In genomic region chr6:2901645-2902469, GRCh38 we compare ENCODE assay signal across 8 cellular contexts. TPM values are rescaled to one million over a fixed set of nuclear protein-coding genes. Genes with fewer than 3 reads are reported as not detected.
DNase-seq lines count a peak whose midpoint lies in the region; TF ChIP-seq lines count a peak whose summit lies in the region.
"Not testable (repeated sequence)": the region's sequence is repeated elsewhere in the genome, so short reads cannot be mapped to it uniquely, and the experiment has no call there.

No MANE protein-coding gene starts in this region.

- 38% methylated on average over 27 of the region's 27 CpGs for WGBS in HUES64
- 56% methylated on average over 27 of the region's 27 CpGs for WGBS in liver
- 66 to 80% (median 71%) methylated on average over 26 to 27 of the region's 27 CpGs for WGBS in stomach, 5 donors

- not testable (repeated sequence) for H3K4me1 ChIP-seq in HUES64 (ENCODE audit: insufficient read depth, low read length); fibroblast of lung (ENCODE audit: control insufficient read depth, extremely low read depth, insufficient read depth, low read length)
- H3K4me1 ChIP-seq in liver (ENCODE audit: control insufficient read depth in 4 of 4, insufficient read depth in 4 of 4, low read length in 3 of 4) = peaks cover 0 to 10% (median 7%) of the 10 kb centered on the region in 4 donors
- peaks cover 4 to 60% (median 21%) of the 10 kb centered on the region in 4 donors for H3K4me1 ChIP-seq in stomach

- in situ Hi-C loops in brain microvascular endothelial cell (cut with HindIII; ENCODE audit: low pct_ligation_motif_present, low sequenced_read_pairs) = not testable (repeated sequence)

- not testable (repeated sequence) for H2AFZ ChIP-seq in fibroblast of lung (ENCODE audit: low read length)

- H3K27me3 ChIP-seq in HUES64 (ENCODE audit: insufficient read depth, low read length) = peaks cover 11% of the 10 kb centered on the region; the same call in 1 of the 2 replicates
- not testable (repeated sequence) for H3K27me3 ChIP-seq in brain microvascular endothelial cell (replicated peaks); fibroblast of lung (ENCODE audit: control insufficient read depth, insufficient read depth, low read length); liver (ENCODE audit: control insufficient read depth in 4 of 4, insufficient read depth in 4 of 4, low read length in 3 of 4); stomach

- H3K4me3 Mint-ChIP-seq in CD14-positive monocyte (peak overlapping the region; percentile 97 to 99), osteocyte (ENCODE audit: unreplicated experiment) (peak overlapping the region; percentile 76)

- H3K36me3 Mint-ChIP-seq in CD14-positive monocyte = peaks cover 44 to 52% of the 10 kb centered on the region in 2 donors
- H3K36me3 Mint-ChIP-seq in osteocyte (ENCODE audit: unreplicated experiment) = not testable (repeated sequence)

- not testable (repeated sequence) for TF ChIP-seq RAD21 in liver (IDR thresholded peaks at IDR 0.05)

- H3K27ac Mint-ChIP-seq in CD14-positive monocyte = peak overlapping the region; percentile 86 to 96 (median 92)
- peak overlapping the region; percentile 16 for H3K27ac Mint-ChIP-seq in osteocyte (ENCODE audit: unreplicated experiment)

- H3K4me1 Mint-ChIP-seq in CD14-positive monocyte = peaks cover 55% of the 10 kb centered on the region
- not testable (repeated sequence) for H3K4me1 Mint-ChIP-seq in osteocyte (ENCODE audit: unreplicated experiment)

- not testable (repeated sequence) for H3K79me2 ChIP-seq in fibroblast of lung (ENCODE audit: control insufficient read depth, insufficient read depth, low read length)

- H3K36me3 ChIP-seq in HUES64 (ENCODE audit: insufficient read depth, low read length) (peaks cover 31% of the 10 kb centered on the region), brain microvascular endothelial cell (replicated peaks) (peaks cover 13% of the 10 kb centered on the region), stomach (peaks cover 0 to 16% (median 0%) of the 10 kb centered on the region in 4 donors)
- H3K36me3 ChIP-seq in fibroblast of lung (ENCODE audit: control insufficient read depth, insufficient read depth, low read length); liver (ENCODE audit: control insufficient read depth in 4 of 4, insufficient read depth in 3 of 4, low read depth in 1 of 4, low read length in 3 of 4): not testable (repeated sequence)

- intact Hi-C loops in CD14-positive monocyte (cut with micrococcal nuclease); stomach (cut with DNase I; ENCODE audit: low total_unique reads): not testable (repeated sequence)

- H3K9me3 ChIP-seq in HUES64 (ENCODE audit: insufficient read depth, low read depth, low read length); fibroblast of lung (ENCODE audit: control insufficient read depth, insufficient read depth, low read depth, low read length); liver (ENCODE audit: control insufficient read depth in 4 of 4, low read length in 3 of 4); stomach: not testable (repeated sequence)

- H3K27ac ChIP-seq in HUES64 (ENCODE audit: low read depth, low read length); brain microvascular endothelial cell; fibroblast of lung (ENCODE audit: insufficient read depth, low read length): not testable (repeated sequence)
- H3K27ac ChIP-seq in liver (ENCODE audit: low read depth in 1 of 2, low read length in 2 of 2) (peak overlapping the region; percentile 82), stomach (peak overlapping the region in 4 of 5 donors; percentile 82 to 90 (median 87))

- H3K4me2 ChIP-seq in fibroblast of lung (ENCODE audit: extremely low read depth, insufficient read depth, low read length) = peak overlapping the region; percentile 88

- H3K4me3 ChIP-seq in HUES64 (ENCODE audit: low read length) (peak overlapping the region; percentile 84), brain microvascular endothelial cell (ENCODE audit: low read depth, low read length) (peak overlapping the region; percentile 75), fibroblast of lung (replicated peaks in 1 of 4; ENCODE audit: control extremely low read depth in 1 of 4, insufficient read depth in 1 of 4, low read depth in 3 of 4, low read length in 4 of 4) (peak overlapping the region; percentile 55 to 64 (median 60)), liver (ENCODE audit: low read depth in 1 of 3, low read length in 3 of 3) (peak overlapping the region; percentile 72 to 80 (median 75)), stomach (peak overlapping the region; percentile 64 to 86 (median 76))

- H3K27me3 Mint-ChIP-seq in CD14-positive monocyte (ENCODE audit: low read depth in 3 of 3) = peaks cover 4 to 20% (median 9%) of the 10 kb centered on the region in 3 donors
- H3K27me3 Mint-ChIP-seq in osteocyte (ENCODE audit: unreplicated experiment) = not testable (repeated sequence)

- not testable (repeated sequence) for DNase-seq in CD14-positive monocyte (ENCODE audit: low spot score); brain microvascular endothelial cell; fibroblast of lung (ENCODE audit: low read depth in 2 of 2); osteocyte (ENCODE audit: extremely low spot score, unreplicated experiment); stomach
- peak; percentile 64 for DNase-seq in activated CD8-positive, alpha-beta memory T cell treated with anti-CD3 and anti-CD28 coated beads for 24 hours

- not testable (repeated sequence) for H4K20me1 ChIP-seq in fibroblast of lung (ENCODE audit: control insufficient read depth, extremely low read depth, insufficient read depth, low read length)

- H3K9me3 Mint-ChIP-seq in CD14-positive monocyte; osteocyte (ENCODE audit: unreplicated experiment): not testable (repeated sequence)

- TF ChIP-seq EP300 in stomach (IDR thresholded peaks at IDR 0.05) = not testable (repeated sequence)

- TF ChIP-seq CTCF in CD14-positive monocyte (IDR thresholded peaks at IDR 0.05); brain microvascular endothelial cell (IDR thresholded peaks at IDR 0.05; ENCODE audit: low read depth, low read length, missing control alignments); fibroblast of lung (conservative IDR thresholded peaks at IDR 0.05 in 1 of 2, IDR thresholded peaks at IDR 0.05 in 1 of 2; ENCODE audit: low read depth in 1 of 2, low read length in 2 of 2); liver (IDR thresholded peaks at IDR 0.05; ENCODE audit: low read depth, low read length, missing input control); osteocyte (IDR thresholded peaks at IDR 0.05); stomach (IDR thresholded peaks at IDR 0.05): not testable (repeated sequence)

- H3K9ac ChIP-seq in HUES64 (ENCODE audit: low read depth, low read length) (peak overlapping the region; percentile 74; the same call in 1 of the 2 replicates), liver (ENCODE audit: low read depth in 1 of 2, low read length in 2 of 2) (peak overlapping the region in 1 of 2 donors; percentile 71)
- H3K9ac ChIP-seq in fibroblast of lung (ENCODE audit: insufficient read depth, low read length) = not testable (repeated sequence)

- TF ChIP-seq POLR2A in stomach (IDR thresholded peaks at IDR 0.05) = not testable (repeated sequence)

RNA-seq across cellular contexts. Expression of gene SERPINB9, which starts 1.3 kb away (rescaled TPM):
- polyA plus RNA-seq in CD14-positive monocyte (10 to 100 TPM; 34.3 to 77.7 TPM), fibroblast of lung (6.2 and 6.4 TPM in 2 replicates), liver (1 to 10 TPM; 2.2 to 4.0 TPM), stomach (1 to 10 TPM; 2.0 to 3.5 (median 2.1) TPM)
- 39.0 TPM for polyA plus RNA-seq in HUES64 (2013, experiment 1 of 2)
- polyA plus RNA-seq in HUES64 (2013, experiment 2 of 2) = 34.7 TPM
- total RNA-seq in fibroblast of lung (2.6 and 4.3 TPM in 2 replicates), liver (1 to 10 TPM; 4.7 to 5.1 TPM), osteocyte (0.34 and 0.48 TPM in 2 replicates), stomach (1 to 10 TPM in 3 of 5 donors, under 1 TPM in 1, not detected in 1; 0.58 to 9.4 (median 2.8) TPM)
- polyA plus RNA-seq in fibroblast of lung (2012) = 2.7 and 3.0 TPM in 2 replicates
- polyA minus RNA-seq in fibroblast of lung (ENCODE audit: low replicate concordance) = 1.3 and 3.8 TPM in 2 replicates
